ENCODE assay signal across 1 cellular context in the genomic region with DNA sequence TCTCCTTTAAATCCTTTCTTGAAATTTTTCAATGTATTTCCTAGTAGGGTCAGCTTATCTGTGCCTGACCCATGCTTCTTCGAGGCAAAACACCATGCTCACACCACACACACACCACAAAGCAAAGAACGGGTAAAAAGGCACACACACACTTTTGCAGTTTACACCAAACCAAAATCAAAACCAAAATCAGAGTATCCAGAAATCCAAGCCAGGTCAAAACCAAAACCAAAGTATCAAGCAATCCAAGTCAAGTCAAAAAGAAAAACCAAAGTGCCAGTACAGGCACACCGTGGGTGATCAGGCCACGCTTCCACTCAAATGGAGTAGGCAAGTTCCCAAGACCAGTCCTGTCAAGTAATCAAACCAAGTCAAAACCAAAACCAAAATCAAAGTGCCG. TPM values are rescaled to one million over a fixed set of nuclear protein-coding genes. Genes with fewer than 3 reads are reported as not detected.
"Had no signal": no experiment of that assay in that cellular context is flagged by ENCODE, and none has a peak within 500 bp of the region (broad histone marks: within the 10 kb centered on the region; RNA-seq: fewer than 3 reads in every experiment).

No MANE protein-coding gene starts in this region.

RNA-seq across cellular contexts. Expression of a gene that starts 17.6 kb away (rescaled TPM):
- polyA plus RNA-seq: SK-N-SH had no signal
